ENCODE assay signal across 1 cellular context in genomic region chr3:50278106-50278867, GRCh38.
TF ChIP-seq lines count a peak whose summit lies in the region.

No MANE protein-coding gene starts in this region.

TF ChIP-seq in HepG2, 621 proteins besides CTCF, POLR2A, EP300 and RAD21:
- TF ChIP-seq RBM22 (optimal IDR thresholded peaks at IDR 0.05; ENCODE audit: low read length) (peak; percentile 84), SMAD1 (CRISPR knock-in tag; IDR thresholded peaks at IDR 0.05; ENCODE audit: borderline replicate concordance, low read depth) (no peak), KLF12 (CRISPR knock-in tag; IDR thresholded peaks at IDR 0.05; ENCODE audit: borderline replicate concordance) (no peak), FOXA1 (IDR thresholded peaks at IDR 0.05) (no peak), FOXA1 (CRISPR knock-in tag; IDR thresholded peaks at IDR 0.05) (peak; percentile 46), MYC (CRISPR knock-in tag; IDR thresholded peaks at IDR 0.05; ENCODE audit: borderline replicate concordance) (no peak)
TF ChIP-seq in HepG2: peak in this region for 2.
